In the genomic region with DNA sequence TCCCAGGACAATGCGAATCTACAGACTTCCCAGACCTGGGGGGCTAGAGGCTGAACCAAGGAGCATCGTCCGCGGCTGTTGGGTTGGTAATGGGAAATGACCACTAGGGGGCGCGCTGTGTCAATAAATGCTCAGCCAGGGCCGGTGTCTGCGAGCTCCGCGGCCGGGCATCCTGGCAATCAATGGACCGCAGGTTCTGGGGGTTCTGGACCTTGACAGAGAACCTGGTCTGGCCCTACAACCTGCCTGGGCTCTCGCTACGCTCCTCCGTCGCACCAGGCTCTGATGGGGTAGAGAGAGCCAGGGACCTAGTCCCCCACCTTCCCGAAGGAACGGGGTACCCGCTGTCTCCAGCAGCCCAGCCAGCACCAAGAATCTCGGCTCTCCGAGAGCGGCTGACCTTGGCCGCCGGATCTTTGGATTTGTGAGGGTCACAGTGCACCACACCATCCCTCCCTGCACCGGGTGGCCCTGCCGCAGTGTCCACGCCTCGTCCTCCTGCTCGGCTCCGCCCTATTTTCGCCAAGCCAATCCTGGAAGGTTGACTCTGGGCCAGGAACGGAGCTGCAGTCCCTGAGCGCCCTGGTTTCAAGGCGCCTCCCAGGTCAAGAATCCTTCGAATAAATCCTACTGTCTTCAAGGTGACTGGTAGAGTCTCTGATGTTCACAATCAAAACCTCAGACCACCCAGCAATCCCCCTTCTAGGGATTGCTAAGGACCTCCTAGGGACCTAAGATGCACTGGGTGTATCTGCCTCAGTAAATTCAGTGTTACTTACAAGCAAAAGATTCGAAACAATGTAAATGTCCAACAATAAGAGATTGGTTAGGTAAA, we compare ENCODE assay signal across 8 cellular contexts. TPM values are rescaled to one million over a fixed set of nuclear protein-coding genes. Genes with fewer than 3 reads are reported as not detected.
DNase-seq lines count a peak whose midpoint lies in the region; ATAC-seq, FAIRE-seq and TF ChIP-seq lines count a peak whose summit lies in the region.

No MANE protein-coding gene starts in this region.

- no peaks in the 10 kb centered on the region for H4K20me1 ChIP-seq in HepG2 (ENCODE audit: insufficient read depth, low read length)

- H3K9me3 ChIP-seq in HepG2 (ENCODE audit: low read length) = peaks cover 6% of the 10 kb centered on the region; the same call in 1 of the 2 replicates

- H3K36me3 ChIP-seq in HepG2 (replicated peaks in 1 of 2; ENCODE audit: control insufficient read depth in 1 of 2, insufficient read depth in 2 of 2, low read length in 2 of 2) = 0 out of 5 replicates have a peak, but pooled peaks cover 0 to 5% of the 10 kb centered on the region in 2 experiments

- H3K4me2 ChIP-seq in HepG2 (ENCODE audit: low read depth, low read length) = peak overlapping the region; percentile 93

- H2AFZ ChIP-seq in HepG2 (ENCODE audit: low read length) = peak overlapping the region; percentile 47

- peak overlapping the region; percentile 69 for H3K9ac ChIP-seq in HepG2 (ENCODE audit: insufficient read depth, low read depth, low read length)

- no peak; a peak in 1 of 4 replicates for TF ChIP-seq EP300 in HepG2 (IDR thresholded peaks at IDR 0.05; ENCODE audit: low read depth in 2 of 2, low read length in 2 of 2)
- TF ChIP-seq EP300 in HepG2 (CRISPR knock-in tag; IDR thresholded peaks at IDR 0.05; ENCODE audit: borderline replicate concordance) = peak; percentile 47; the same call in 1 of the 2 replicates

- peaks cover 29% of the 10 kb centered on the region for H3K4me1 Mint-ChIP-seq in activated CD4-positive, alpha-beta T cell treated with anti-CD3 and anti-CD28 coated beads, Interleukin-2, amount 10 ng/mL, durations not matched to agents 7 days and 5 days

- peaks cover 7% of the 10 kb centered on the region for H3K9me3 Mint-ChIP-seq in activated CD4-positive, alpha-beta T cell treated with anti-CD3 and anti-CD28 coated beads, Interleukin-2, amount 10 ng/mL, durations not matched to agents 7 days and 5 days

- no peaks in the 10 kb centered on the region for H3K79me2 ChIP-seq in HepG2 (ENCODE audit: insufficient read depth, low read length)

- intact Hi-C loops in HepG2 (cut with micrococcal nuclease; ENCODE audit: unreplicated experiment) = loop anchor here (1.0 to 5.0 kb wide), 5 partner anchors 38 to 202 kb away; partner anchors contain the start of gene CMTM3

- peak overlapping the region; percentile 94 for H3K27ac ChIP-seq in HepG2 (ENCODE audit: extremely low read length, insufficient read depth, low read length)

- CTCF ChIA-PET in activated CD4-positive, alpha-beta T cell treated with anti-CD3 and anti-CD28 coated beads, Interleukin-2, amount 10 ng/mL, durations not matched to agents 7 days and 5 days (lab: Charles Lee) = interaction anchor here (0.6 to 3.6 kb wide), 30 partner anchors 9 to 424 kb away, joined by 3 to 24 read pairs (median 4); partner anchors contain the start of genes CMTM2 and NAE1
- CTCF ChIA-PET in HepG2 (lab: Yijun Ruan, JAX; ENCODE audit: low intra/inter-chr PET ratio, low total read pairs) = interaction anchor here (1.4 to 6.5 kb wide), 4 partner anchors 37 to 198 kb away, joined by 6 to 121 read pairs (median 9); partner anchors contain the start of gene CMTM3

- peak overlapping the region; percentile 47 to 76 (median 50) for H3K4me3 ChIP-seq in HepG2 (replicated peaks in 1 of 3; ENCODE audit: insufficient read depth in 1 of 3, low read depth in 2 of 3, low read length in 3 of 3)

- H3K36me3 Mint-ChIP-seq in activated CD4-positive, alpha-beta T cell treated with anti-CD3 and anti-CD28 coated beads, Interleukin-2, amount 10 ng/mL, durations not matched to agents 7 days and 5 days (ENCODE audit: low read depth) = peaks cover 13% of the 10 kb centered on the region

- BruUV-seq in HepG2 (replicated peaks; lab: Mats Ljungman, UMichigan) = no TSS peak

- TF ChIP-seq RAD21 in HepG2 (CRISPR knock-in tag; IDR thresholded peaks at IDR 0.05) = peak; percentile 99

- under 1% methylated on average over 17 of the region's 36 CpGs for WGBS in HepG2 (ENCODE audit: low lambda C conversion rate)

- 0 out of 4 replicates have a peak, but pooled peaks of 1 of the 2 experiments have one; percentile 44 for TF ChIP-seq POLR2A in HepG2 (IDR thresholded peaks at IDR 0.05; ENCODE audit: insufficient read depth in 1 of 2, low read depth in 2 of 2, low read length in 2 of 2)

- peaks cover 14% of the 10 kb centered on the region for H3K27me3 Mint-ChIP-seq in activated CD4-positive, alpha-beta T cell treated with anti-CD3 and anti-CD28 coated beads, Interleukin-2, amount 10 ng/mL, durations not matched to agents 7 days and 5 days

- peak; percentile 64 for FAIRE-seq in HepG2 (lab: Jason Lieb, UNC)

- peak overlapping the region; percentile 21 for H3K27ac Mint-ChIP-seq in activated CD4-positive, alpha-beta T cell treated with anti-CD3 and anti-CD28 coated beads, Interleukin-2, amount 10 ng/mL, durations not matched to agents 7 days and 5 days

- POLR2A ChIA-PET in activated CD4-positive, alpha-beta T cell treated with anti-CD3 and anti-CD28 coated beads, Interleukin-2, amount 10 ng/mL, durations not matched to agents 7 days and 5 days (lab: Charles Lee) = no interaction called here
- POLR2A ChIA-PET in HepG2 (lab: Yijun Ruan, JAX) = interaction anchor here (0.7 to 3.5 kb wide), 10 partner anchors 18 to 203 kb away, joined by 3 to 48 read pairs (median 4); no protein-coding TSS in a partner anchor

- in situ Hi-C loops in HepG2 (cut with HindIII; ENCODE audit: extremely low pct_ligation_motif_present, low pct_unique_long_range_greater_than_20kb) = loop anchor here (5.0 to 25.0 kb wide), 4 partner anchors 41 to 456 kb away; no protein-coding TSS in a partner anchor

- H3K4me3 Mint-ChIP-seq in activated CD4-positive, alpha-beta T cell treated with anti-CD3 and anti-CD28 coated beads, Interleukin-2, amount 10 ng/mL, durations not matched to agents 7 days and 5 days = peak overlapping the region; percentile 72

- peaks cover 50% of the 10 kb centered on the region for H3K4me1 ChIP-seq in HepG2 (ENCODE audit: insufficient read depth, low read length)

- DNase-seq in NCI-H187 (lab: John Stamatoyannopoulos, UW) = peak; percentile 21
- DNase-seq in NCI-H187 treated with DMSO at 0.1 percent for 48 hours (lab: John Stamatoyannopoulos, UW) = no peak
- peak; percentile 51 for DNase-seq in NCI-H510A (lab: John Stamatoyannopoulos, UW)
- DNase-seq in activated CD4-positive, alpha-beta T cell treated with anti-CD3 and anti-CD28 coated beads, Interleukin-2, amount 10 ng/mL, durations not matched to agents 7 days and 5 days = peak; percentile 90
- DNase-seq in dermis microvascular lymphatic vessel endothelial cell (ENCODE audit: low read depth in 2 of 2) = peak; percentile 51 to 72
- DNase-seq in HepG2 (ENCODE audit: low spot score) = peak; percentile 73
- peak; percentile 76 for DNase-seq in stimulated activated CD4-positive, alpha-beta T cell treated with anti-CD3 and anti-CD28 coated beads, Interleukin-2, amount 100 ng/mL, for 4 hours (ENCODE audit: low read depth)

- peak; percentile 67 for ATAC-seq in HG03066 (IDR thresholded peaks at IDR 0.05; ENCODE audit: low read depth, unreplicated experiment)
- ATAC-seq in HepG2 = peak; percentile 84

- TF ChIP-seq CTCF in HepG2 (CRISPR knock-in tag; IDR thresholded peaks at IDR 0.05) = peak; percentile 99

- no peaks in the 10 kb centered on the region for H3K27me3 ChIP-seq in HepG2 (ENCODE audit: control insufficient read depth in 1 of 2, insufficient read depth in 2 of 2, low read length in 2 of 2)

RNA-seq across cellular contexts. Expression of gene BEAN1, which starts 20.3 kb away (rescaled TPM):
- total RNA-seq in activated CD4-positive, alpha-beta T cell treated with anti-CD3 and anti-CD28 coated beads, Interleukin-2, amount 10 ng/mL, durations not matched to agents 7 days and 5 days = not detected
- 0.39 and 0.51 TPM in 2 replicates for total RNA-seq in dermis microvascular lymphatic vessel endothelial cell
- total RNA-seq in HepG2 (2016; rRNA removed; fragmentation: Illumina TruSeq; extraction: Trizol) = 0.29 and 0.53 TPM in 2 replicates
- total RNA-seq in HepG2 (2016; cell fraction: cytosol; rRNA removed; fragmentation: Illumina TruSeq; extraction: Trizol; ENCODE audit: low read depth) = 1.9 TPM in 2 replicates
- total RNA-seq in HepG2 (2016; cell fraction: insoluble cytoplasmic fraction; rRNA removed; fragmentation: Illumina TruSeq; extraction: Trizol) = 0.25 and 0.54 TPM in 2 replicates
- total RNA-seq in HepG2 (2016; cell fraction: membrane; rRNA removed; fragmentation: Illumina TruSeq; extraction: Trizol) = 0.56 and 1.5 TPM in 2 replicates
- total RNA-seq in HepG2 (2016; cell fraction: nucleus; rRNA removed; fragmentation: Illumina TruSeq; extraction: Trizol) = 0.65 TPM in 1 of 2 replicates, not detected in the other
- 1.4 and 3.9 TPM in 2 replicates for polyA plus RNA-seq in HepG2 (2011; rRNA removed)
- polyA plus RNA-seq in HepG2 (2011; cell fraction: cytosol; rRNA removed) = 2.0 and 2.5 TPM in 2 replicates
- 3.4 and 5.2 TPM in 2 replicates for polyA plus RNA-seq in HepG2 (2011; cell fraction: nucleus; rRNA removed)
- 1.6 and 4.4 TPM in 2 replicates for polyA plus RNA-seq in HepG2 (2012)
- 2.9 and 4.2 TPM in 2 replicates for polyA plus RNA-seq in HepG2 (2016; cell fraction: cytosol; fragmentation: Illumina TruSeq; extraction: Trizol; ENCODE audit: low read depth)
- 0.10 TPM in 1 of 2 replicates, not detected in the other for polyA plus RNA-seq in HepG2 (2016; cell fraction: insoluble cytoplasmic fraction; fragmentation: Illumina TruSeq; extraction: Trizol; ENCODE audit: low read depth)
- polyA plus RNA-seq in HepG2 (2016; cell fraction: membrane; fragmentation: Illumina TruSeq; extraction: Trizol; ENCODE audit: low read depth) = 2.4 and 2.8 TPM in 2 replicates
- 0.81 and 1.1 TPM in 2 replicates for polyA plus RNA-seq in HepG2 (2016; cell fraction: nucleus; fragmentation: Illumina TruSeq; extraction: Trizol; ENCODE audit: insufficient read depth, low read depth)
- 0.21 and 3.5 TPM in 2 replicates for polyA minus RNA-seq in HepG2 (2011; rRNA and poly(A)+ RNA removed; ENCODE audit: low replicate concordance)
- polyA minus RNA-seq in HepG2 (2011; cell fraction: cytosol; rRNA and poly(A)+ RNA removed) = 1.7 TPM in 1 of 2 replicates, not detected in the other
- polyA minus RNA-seq in HepG2 (2011; cell fraction: nucleus; rRNA and poly(A)+ RNA removed) = 1.5 and 1.9 TPM in 2 replicates

RNA-seq across cellular contexts. Expression of gene CDH5, which starts 40.3 kb away (rescaled TPM):
- total RNA-seq in activated CD4-positive, alpha-beta T cell treated with anti-CD3 and anti-CD28 coated beads, Interleukin-2, amount 10 ng/mL, durations not matched to agents 7 days and 5 days = not detected
- total RNA-seq in dermis microvascular lymphatic vessel endothelial cell (263 and 363 TPM in 2 replicates), HepG2 (2016; rRNA removed; fragmentation: Illumina TruSeq; extraction: Trizol) (0.34 and 0.71 TPM in 2 replicates)
- not detected in 2 replicates for total RNA-seq in HepG2 (2016; cell fraction: cytosol; rRNA removed; fragmentation: Illumina TruSeq; extraction: Trizol; ENCODE audit: low read depth)
- 0.37 and 0.46 TPM in 2 replicates for total RNA-seq in HepG2 (2016; cell fraction: insoluble cytoplasmic fraction; rRNA removed; fragmentation: Illumina TruSeq; extraction: Trizol)
- total RNA-seq in HepG2 (2016; cell fraction: membrane; rRNA removed; fragmentation: Illumina TruSeq; extraction: Trizol) = 0.15 and 0.24 TPM in 2 replicates
- 0.53 and 0.99 TPM in 2 replicates for total RNA-seq in HepG2 (2016; cell fraction: nucleus; rRNA removed; fragmentation: Illumina TruSeq; extraction: Trizol)
- polyA plus RNA-seq in HepG2 (2011; rRNA removed) = 1.0 and 1.1 TPM in 2 replicates
- 0.85 and 1.1 TPM in 2 replicates for polyA plus RNA-seq in HepG2 (2011; cell fraction: cytosol; rRNA removed)
- polyA plus RNA-seq in HepG2 (2011; cell fraction: nucleus; rRNA removed) = 0.78 and 1.3 TPM in 2 replicates
- polyA plus RNA-seq in HepG2 (2012) = 0.63 and 2.2 TPM in 2 replicates
- polyA plus RNA-seq in HepG2 (2016; cell fraction: cytosol; fragmentation: Illumina TruSeq; extraction: Trizol; ENCODE audit: low read depth) = 0.03 and 0.07 TPM in 2 replicates
- polyA plus RNA-seq in HepG2 (2016; cell fraction: insoluble cytoplasmic fraction; fragmentation: Illumina TruSeq; extraction: Trizol; ENCODE audit: low read depth) = 0.11 and 0.25 TPM in 2 replicates
- polyA plus RNA-seq in HepG2 (2016; cell fraction: membrane; fragmentation: Illumina TruSeq; extraction: Trizol; ENCODE audit: low read depth) = 0.09 and 0.19 TPM in 2 replicates
- 0.67 and 0.83 TPM in 2 replicates for polyA plus RNA-seq in HepG2 (2016; cell fraction: nucleus; fragmentation: Illumina TruSeq; extraction: Trizol; ENCODE audit: insufficient read depth, low read depth)
- polyA minus RNA-seq in HepG2 (2011; rRNA and poly(A)+ RNA removed; ENCODE audit: low replicate concordance) = 1.8 and 2.9 TPM in 2 replicates
- polyA minus RNA-seq in HepG2 (2011; cell fraction: cytosol; rRNA and poly(A)+ RNA removed) = 0.35 and 1.8 TPM in 2 replicates
- polyA minus RNA-seq in HepG2 (2011; cell fraction: nucleus; rRNA and poly(A)+ RNA removed) = 0.99 and 3.0 TPM in 2 replicates

Comparison
In these comparisons a context has a peak if more than half of its experiments do, and no peak if none do; other contexts are left out.
1. RNA of gene CDH5, which starts 40.3 kb away (total RNA-seq): 263 to 363 TPM in dermis microvascular lymphatic vessel endothelial cell; 0.15 to 0.99 TPM in HepG2 and not detected in activated CD4-positive, alpha-beta T cell treated with anti-CD3 and anti-CD28 coated beads, Interleukin-2, amount 10 ng/mL, durations not matched to agents 7 days and 5 days; every median in the first group is over 100 times any median in the second.